8 cellular contexts compared by ENCODE assay signal in the genomic region with DNA sequence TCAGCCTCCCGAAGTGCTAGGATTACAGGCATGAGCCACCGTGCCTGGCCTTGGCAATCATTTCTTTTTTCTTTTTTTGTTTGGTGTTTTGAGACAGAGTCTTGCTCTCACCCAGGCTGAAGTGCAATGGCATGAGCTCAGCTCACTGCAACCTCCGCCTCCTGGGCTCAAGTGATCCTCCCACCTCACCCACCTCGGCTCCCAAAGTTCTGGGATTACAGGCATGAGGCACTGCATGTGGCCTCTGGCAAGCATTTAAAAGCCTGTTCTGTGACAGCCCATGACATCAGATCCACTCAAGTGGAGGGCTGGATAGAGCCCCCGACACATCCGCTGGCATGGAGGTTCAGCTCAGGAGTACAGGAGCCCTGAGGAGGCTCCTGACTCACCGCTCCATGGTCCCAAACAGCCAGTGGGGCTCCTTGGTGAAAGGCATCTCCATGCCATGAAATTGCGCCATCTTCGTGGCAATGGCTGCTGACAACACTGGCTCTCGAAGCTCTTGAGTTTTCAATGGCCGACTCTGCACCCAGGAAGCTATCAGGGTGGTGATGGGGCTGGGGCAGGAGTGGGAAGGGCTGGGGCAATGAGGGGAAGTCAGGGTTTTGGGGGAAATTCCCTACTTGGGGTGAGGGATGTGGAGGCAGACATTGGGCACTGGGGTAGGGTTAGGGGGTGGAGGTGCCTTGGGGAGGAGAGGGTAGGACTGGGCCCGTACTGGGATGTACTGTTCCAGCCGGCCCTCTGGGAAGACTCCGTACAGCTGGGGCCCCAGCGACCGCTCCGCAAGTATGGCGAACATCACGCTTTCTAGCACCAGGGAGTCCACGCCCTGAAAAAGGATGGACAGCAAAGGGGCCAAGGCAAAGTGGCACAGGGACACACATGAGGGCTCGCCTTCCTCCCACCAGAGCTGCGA. TPM values are rescaled to one million over a fixed set of nuclear protein-coding genes. Genes with fewer than 3 reads are reported as not detected.
DNase-seq lines count a peak whose midpoint lies in the region; ATAC-seq and TF ChIP-seq lines count a peak whose summit lies in the region.

No MANE protein-coding gene starts in this region.

- H3K27ac ChIP-seq in BLaER1 treated with 17β-estradiol and CSF1 and Interleukin-3, amounts not matched to agents 10 nM and 100 nM = peak overlapping the region; percentile 89 to 98 (median 97); a peak in 21 of 22 replicates
- H3K27ac ChIP-seq in effector memory CD4-positive, alpha-beta T cell (ENCODE audit: insufficient read depth, low read length, poor library complexity, severe bottlenecking) = peak overlapping the region; percentile 90
- H3K27ac ChIP-seq in neural cell (ENCODE audit: low read length) = peak overlapping the region; percentile 93

- H4K20me1 ChIP-seq in BLaER1 treated with 17β-estradiol and CSF1 and Interleukin-3, amounts not matched to agents 10 nM and 100 nM = peaks cover 0 to 13% (median 0%) of the 10 kb centered on the region in 11 experiments; a peak in 7 of 22 replicates
- H4K20me1 ChIP-seq in neural cell (ENCODE audit: insufficient read depth) = no peaks in the 10 kb centered on the region

- no peak for TF ChIP-seq CTCF in NB4 (IDR thresholded peaks at IDR 0.05; ENCODE audit: low read depth, low read length)
- no peak for TF ChIP-seq CTCF in neural cell (IDR thresholded peaks at IDR 0.05; ENCODE audit: poor library complexity, severe bottlenecking)
- no peak for TF ChIP-seq CTCF in GM13976 (IDR thresholded peaks at IDR 0.05; ENCODE audit: borderline replicate concordance, control extremely low read depth, extremely low read depth, insufficient read depth, missing control alignments)

- DNase-seq in NB4 (ENCODE audit: low read depth) (peak; percentile 44), GM13976 (ENCODE audit: low spot score) (no peak), EL (no peak)
- no peak for DNase-seq in effector memory CD4-positive, alpha-beta T cell

- TF ChIP-seq EP300 in neural cell (conservative IDR thresholded peaks at IDR 0.05; ENCODE audit: poor library complexity, severe bottlenecking) = no peak

- no peak for TF ChIP-seq POLR2A in NB4 (IDR thresholded peaks at IDR 0.05; ENCODE audit: extremely low read depth, insufficient read length)

- H3K36me3 ChIP-seq in BLaER1 treated with 17β-estradiol and CSF1 and Interleukin-3, amounts not matched to agents 10 nM and 100 nM = peaks cover 22 to 59% (median 42%) of the 10 kb centered on the region in 11 experiments; a peak in 21 of 22 replicates
- H3K36me3 ChIP-seq in effector memory CD4-positive, alpha-beta T cell (ENCODE audit: control insufficient read depth, insufficient read depth, low read length) = peaks cover 11% of the 10 kb centered on the region
- H3K36me3 ChIP-seq in neural cell (ENCODE audit: insufficient read depth, low read length) = no peaks in the 10 kb centered on the region

- H3K9ac ChIP-seq in BLaER1 treated with 17β-estradiol and CSF1 and Interleukin-3, amounts not matched to agents 10 nM and 100 nM = peak overlapping the region; percentile 88 to 98 (median 97)
- peak overlapping the region; percentile 97 for H3K9ac ChIP-seq in neural cell (ENCODE audit: low read length)

- no peaks in the 10 kb centered on the region for H3K9me3 ChIP-seq in BLaER1 treated with 17β-estradiol and CSF1 and Interleukin-3, amounts not matched to agents 10 nM and 100 nM (replicated peaks in 1 of 11)
- no peaks in the 10 kb centered on the region for H3K9me3 ChIP-seq in effector memory CD4-positive, alpha-beta T cell (ENCODE audit: control insufficient read depth, low read length)
- no peaks in the 10 kb centered on the region for H3K9me3 ChIP-seq in neural cell (ENCODE audit: low read length)

- no peaks in the 10 kb centered on the region for H3K9me2 ChIP-seq in neural cell (ENCODE audit: insufficient read depth, low read length)

- no peak overlapping the region for H2AFZ ChIP-seq in neural cell (ENCODE audit: low read depth, low read length)

- H3K4me3 ChIP-seq in BLaER1 treated with 17β-estradiol and CSF1 and Interleukin-3, amounts not matched to agents 10 nM and 100 nM = peak overlapping the region; percentile 69 to 79 (median 78)
- H3K4me3 ChIP-seq in NB4 (ENCODE audit: low read depth, low read length) = peak overlapping the region; percentile 77
- H3K4me3 ChIP-seq in effector memory CD4-positive, alpha-beta T cell (ENCODE audit: insufficient read depth, low read depth, low read length, poor library complexity, severe bottlenecking) = peak overlapping the region; percentile 58
- peak overlapping the region; percentile 96 for H3K4me3 ChIP-seq in neural cell (ENCODE audit: low read length)

- no peaks in the 10 kb centered on the region for H3F3A ChIP-seq in neural cell (ENCODE audit: insufficient read depth, low read length, poor library complexity, severe bottlenecking)

- TF ChIP-seq RAD21 in neural cell (conservative IDR thresholded peaks at IDR 0.05) = no peak

- H3K4me2 ChIP-seq in BLaER1 treated with 17β-estradiol and CSF1 and Interleukin-3, amounts not matched to agents 10 nM and 100 nM = peak overlapping the region; percentile 86 to 98 (median 96)
- peak overlapping the region; percentile 80 for H3K4me2 ChIP-seq in neural cell (ENCODE audit: low read length)

- peaks cover 9% of the 10 kb centered on the region for H3K79me2 ChIP-seq in neural cell (replicated peaks; ENCODE audit: insufficient read depth, low read length)

- in situ Hi-C loops in GM13976 (cut with MboI; ENCODE audit: low sequenced_read_pairs, unreplicated experiment) = no loop called here

- H3K4me1 ChIP-seq in BLaER1 treated with 17β-estradiol and CSF1 and Interleukin-3, amounts not matched to agents 10 nM and 100 nM = peaks cover 18 to 53% (median 32%) of the 10 kb centered on the region in 10 experiments
- H3K4me1 ChIP-seq in effector memory CD4-positive, alpha-beta T cell (ENCODE audit: control insufficient read depth, insufficient read depth, low read length, poor library complexity, severe bottlenecking) = peaks cover 24% of the 10 kb centered on the region

- no peaks in the 10 kb centered on the region for H3K27me3 ChIP-seq in BLaER1 treated with 17β-estradiol and CSF1 and Interleukin-3, amounts not matched to agents 10 nM and 100 nM
- H3K27me3 ChIP-seq in effector memory CD4-positive, alpha-beta T cell (replicated peaks; ENCODE audit: control insufficient read depth, insufficient read depth, low read length, poor library complexity, severe bottlenecking) = no peaks in the 10 kb centered on the region
- no peaks in the 10 kb centered on the region for H3K27me3 ChIP-seq in neural cell (ENCODE audit: insufficient read depth, low read depth, low read length)

- ATAC-seq in GM18519 (IDR thresholded peaks at IDR 0.05; ENCODE audit: low FRiP score, unreplicated experiment) = no peak
- ATAC-seq in HG02588 (IDR thresholded peaks at IDR 0.05; ENCODE audit: unreplicated experiment) = no peak

TF ChIP-seq in neural cell, 6 proteins besides CTCF, POLR2A, EP300 and RAD21:
- TF ChIP-seq EZH2 (IDR thresholded peaks at IDR 0.05; ENCODE audit: borderline replicate concordance, insufficient read depth, low read length, poor library complexity, severe bottlenecking) (no peak), TAF1 (IDR thresholded peaks at IDR 0.05; ENCODE audit: low read depth) (no peak), MXI1 (conservative IDR thresholded peaks at IDR 0.05; ENCODE audit: poor library complexity, severe bottlenecking) (no peak), POLR2AphosphoS5 (IDR thresholded peaks at IDR 0.05) (no peak), SMC3 (conservative IDR thresholded peaks at IDR 0.05; ENCODE audit: poor library complexity) (no peak)
- TF ChIP-seq, protein P1, sequence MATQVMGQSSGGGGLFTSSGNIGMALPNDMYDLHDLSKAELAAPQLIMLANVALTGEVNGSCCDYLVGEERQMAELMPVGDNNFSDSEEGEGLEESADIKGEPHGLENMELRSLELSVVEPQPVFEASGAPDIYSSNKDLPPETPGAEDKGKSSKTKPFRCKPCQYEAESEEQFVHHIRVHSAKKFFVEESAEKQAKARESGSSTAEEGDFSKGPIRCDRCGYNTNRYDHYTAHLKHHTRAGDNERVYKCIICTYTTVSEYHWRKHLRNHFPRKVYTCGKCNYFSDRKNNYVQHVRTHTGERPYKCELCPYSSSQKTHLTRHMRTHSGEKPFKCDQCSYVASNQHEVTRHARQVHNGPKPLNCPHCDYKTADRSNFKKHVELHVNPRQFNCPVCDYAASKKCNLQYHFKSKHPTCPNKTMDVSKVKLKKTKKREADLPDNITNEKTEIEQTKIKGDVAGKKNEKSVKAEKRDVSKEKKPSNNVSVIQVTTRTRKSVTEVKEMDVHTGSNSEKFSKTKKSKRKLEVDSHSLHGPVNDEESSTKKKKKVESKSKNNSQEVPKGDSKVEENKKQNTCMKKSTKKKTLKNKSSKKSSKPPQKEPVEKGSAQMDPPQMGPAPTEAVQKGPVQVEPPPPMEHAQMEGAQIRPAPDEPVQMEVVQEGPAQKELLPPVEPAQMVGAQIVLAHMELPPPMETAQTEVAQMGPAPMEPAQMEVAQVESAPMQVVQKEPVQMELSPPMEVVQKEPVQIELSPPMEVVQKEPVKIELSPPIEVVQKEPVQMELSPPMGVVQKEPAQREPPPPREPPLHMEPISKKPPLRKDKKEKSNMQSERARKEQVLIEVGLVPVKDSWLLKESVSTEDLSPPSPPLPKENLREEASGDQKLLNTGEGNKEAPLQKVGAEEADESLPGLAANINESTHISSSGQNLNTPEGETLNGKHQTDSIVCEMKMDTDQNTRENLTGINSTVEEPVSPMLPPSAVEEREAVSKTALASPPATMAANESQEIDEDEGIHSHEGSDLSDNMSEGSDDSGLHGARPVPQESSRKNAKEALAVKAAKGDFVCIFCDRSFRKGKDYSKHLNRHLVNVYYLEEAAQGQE (IDR thresholded peaks at IDR 0.05; ENCODE audit: borderline replicate concordance) = no peak
TF ChIP-seq in neural cell: peak in this region for 0.

RNA-seq across cellular contexts. Expression of gene CHKB, which starts 1.4 kb away (rescaled TPM):
- 170 and 173 TPM in 2 replicates for polyA plus RNA-seq in neural cell
- polyA minus RNA-seq in neural cell = 43.5 and 47.5 TPM in 2 replicates

RNA-seq across cellular contexts. Expression of gene CPT1B, which starts 3.1 kb away (rescaled TPM):
- polyA plus RNA-seq in neural cell = 72.4 and 75.1 TPM in 2 replicates
- polyA minus RNA-seq in neural cell = 14.6 and 17.9 TPM in 2 replicates

RNA-seq across cellular contexts. Expression of gene SYCE3, which starts 18.6 kb away (rescaled TPM):
- polyA plus RNA-seq in neural cell = not detected in 2 replicates
- not detected in 2 replicates for polyA minus RNA-seq in neural cell

RNA-seq across cellular contexts. Expression of gene MAPK8IP2, which starts 19.3 kb away (rescaled TPM):
- 48.0 and 54.5 TPM in 2 replicates for polyA plus RNA-seq in neural cell
- 63.2 and 71.1 TPM in 2 replicates for polyA minus RNA-seq in neural cell

RNA-seq across cellular contexts. Expression of gene KLHDC7B, which starts 35.6 kb away (rescaled TPM):
- polyA plus RNA-seq in neural cell = not detected in 2 replicates
- polyA minus RNA-seq in neural cell = not detected in 2 replicates
